In genomic region chr13:113102302-113102701, GRCh38 we compare ENCODE assay signal across 11 cellular contexts. TPM values are rescaled to one million over a fixed set of nuclear protein-coding genes. Genes with fewer than 3 reads are reported as not detected.
"Had no signal": no experiment of that assay in that cellular context is flagged by ENCODE, and none has a peak within 500 bp of the region (broad histone marks: within the 10 kb centered on the region; RNA-seq: fewer than 3 reads in every experiment).

No MANE protein-coding gene starts in this region.

RNA-seq across cellular contexts. Expression of gene F7, which starts 3.3 kb away (rescaled TPM):
- total RNA-seq: activated CD4-positive, alpha-beta T cell treated with anti-CD3 and anti-CD28 coated beads, Interleukin-2, amount 10 ng/mL, durations not matched to agents 24 days and 14 days; activated T-cell treated with anti-CD3 and anti-CD28 coated beads, Interleukin-2, amount 50 U/mL, for 72 hours; LHCN-M2; T-helper 1 cell treated with Interleukin-12 subunit alpha and Interleukin-12 subunit beta and Interleukin-4 antibody, amounts not matched to agents 30 ng/mL and 1 ng/mL, for 36 hours; T-helper 2 cell treated with Interferon-gamma antibody and Interleukin-4, amounts not matched to agents 100 ng/mL and 5 ng/mL, for 36 hours had no signal
- polyA plus RNA-seq: cardiac muscle cell had no signal

RNA-seq across cellular contexts. Expression of gene F10, which starts 20.3 kb away (rescaled TPM):
- total RNA-seq: activated CD4-positive, alpha-beta T cell treated with anti-CD3 and anti-CD28 coated beads, Interleukin-2, amount 10 ng/mL, durations not matched to agents 24 days and 14 days; activated CD8-positive, alpha-beta memory T cell treated with anti-CD3 and anti-CD28 coated beads for 36 hours; activated CD8-positive, alpha-beta T cell treated with anti-CD3 and anti-CD28 coated beads for 36 hours; activated naive CD8-positive, alpha-beta T cell treated with anti-CD3 and anti-CD28 coated beads for 36 hours; activated T-cell treated with anti-CD3 and anti-CD28 coated beads, Interleukin-2, amount 50 U/mL, for 72 hours; T-helper 1 cell treated with Interleukin-12 subunit alpha and Interleukin-12 subunit beta and Interleukin-4 antibody, amounts not matched to agents 30 ng/mL and 1 ng/mL, for 36 hours; T-helper 2 cell treated with Interferon-gamma antibody and Interleukin-4, amounts not matched to agents 100 ng/mL and 5 ng/mL, for 36 hours had no signal

RNA-seq across cellular contexts. Expression of gene PROZ, which starts 56.1 kb away (rescaled TPM):
- total RNA-seq: activated CD4-positive, alpha-beta T cell treated with anti-CD3 and anti-CD28 coated beads, Interleukin-2, amount 10 ng/mL, durations not matched to agents 24 days and 14 days; activated CD8-positive, alpha-beta memory T cell treated with anti-CD3 and anti-CD28 coated beads for 36 hours; activated CD8-positive, alpha-beta T cell treated with anti-CD3 and anti-CD28 coated beads for 36 hours; activated T-cell treated with anti-CD3 and anti-CD28 coated beads, Interleukin-2, amount 50 U/mL, for 72 hours; ascending aorta; cardiac muscle cell; LHCN-M2; Right ventricle myocardium superior; T-helper 1 cell treated with Interleukin-12 subunit alpha and Interleukin-12 subunit beta and Interleukin-4 antibody, amounts not matched to agents 30 ng/mL and 1 ng/mL, for 36 hours had no signal
